Comparison of ENCODE assay signal across 1 cellular context in the genomic region with DNA sequence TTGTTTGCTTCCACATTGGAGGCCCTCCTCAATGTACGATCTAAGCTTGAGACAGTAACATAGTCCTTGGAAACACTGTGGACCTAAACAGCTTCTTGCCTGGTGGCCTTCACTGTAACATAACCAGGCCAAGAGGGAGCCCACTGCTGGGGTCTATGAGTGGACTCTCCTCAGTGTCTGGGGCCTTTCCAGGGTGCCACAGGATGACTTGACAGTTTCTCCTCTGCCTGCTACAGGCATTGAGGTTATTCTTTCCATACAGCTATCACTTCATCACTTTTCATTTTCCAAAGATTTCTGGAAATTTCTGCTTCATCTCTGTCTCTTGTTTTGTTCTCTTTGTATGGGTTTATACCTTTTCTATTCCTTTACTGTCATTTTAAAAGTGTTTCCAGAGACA.
TF ChIP-seq lines count a peak whose summit lies in the region.

No MANE protein-coding gene starts in this region.

TF ChIP-seq in IMR-90, 13 proteins besides CTCF, POLR2A, EP300 and RAD21 (continued from another document):
- TF ChIP-seq, protein P1, sequence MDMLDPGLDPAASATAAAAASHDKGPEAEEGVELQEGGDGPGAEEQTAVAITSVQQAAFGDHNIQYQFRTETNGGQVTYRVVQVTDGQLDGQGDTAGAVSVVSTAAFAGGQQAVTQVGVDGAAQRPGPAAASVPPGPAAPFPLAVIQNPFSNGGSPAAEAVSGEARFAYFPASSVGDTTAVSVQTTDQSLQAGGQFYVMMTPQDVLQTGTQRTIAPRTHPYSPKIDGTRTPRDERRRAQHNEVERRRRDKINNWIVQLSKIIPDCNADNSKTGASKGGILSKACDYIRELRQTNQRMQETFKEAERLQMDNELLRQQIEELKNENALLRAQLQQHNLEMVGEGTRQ (IDR thresholded peaks at IDR 0.05; ENCODE audit: low read depth, low read length): no peak
- TF ChIP-seq, protein P2, sequence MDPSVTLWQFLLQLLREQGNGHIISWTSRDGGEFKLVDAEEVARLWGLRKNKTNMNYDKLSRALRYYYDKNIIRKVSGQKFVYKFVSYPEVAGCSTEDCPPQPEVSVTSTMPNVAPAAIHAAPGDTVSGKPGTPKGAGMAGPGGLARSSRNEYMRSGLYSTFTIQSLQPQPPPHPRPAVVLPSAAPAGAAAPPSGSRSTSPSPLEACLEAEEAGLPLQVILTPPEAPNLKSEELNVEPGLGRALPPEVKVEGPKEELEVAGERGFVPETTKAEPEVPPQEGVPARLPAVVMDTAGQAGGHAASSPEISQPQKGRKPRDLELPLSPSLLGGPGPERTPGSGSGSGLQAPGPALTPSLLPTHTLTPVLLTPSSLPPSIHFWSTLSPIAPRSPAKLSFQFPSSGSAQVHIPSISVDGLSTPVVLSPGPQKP (IDR thresholded peaks at IDR 0.05; ENCODE audit: borderline replicate concordance, low read depth, low read length): no peak
